22 cellular contexts compared by ENCODE assay signal in the genomic region with DNA sequence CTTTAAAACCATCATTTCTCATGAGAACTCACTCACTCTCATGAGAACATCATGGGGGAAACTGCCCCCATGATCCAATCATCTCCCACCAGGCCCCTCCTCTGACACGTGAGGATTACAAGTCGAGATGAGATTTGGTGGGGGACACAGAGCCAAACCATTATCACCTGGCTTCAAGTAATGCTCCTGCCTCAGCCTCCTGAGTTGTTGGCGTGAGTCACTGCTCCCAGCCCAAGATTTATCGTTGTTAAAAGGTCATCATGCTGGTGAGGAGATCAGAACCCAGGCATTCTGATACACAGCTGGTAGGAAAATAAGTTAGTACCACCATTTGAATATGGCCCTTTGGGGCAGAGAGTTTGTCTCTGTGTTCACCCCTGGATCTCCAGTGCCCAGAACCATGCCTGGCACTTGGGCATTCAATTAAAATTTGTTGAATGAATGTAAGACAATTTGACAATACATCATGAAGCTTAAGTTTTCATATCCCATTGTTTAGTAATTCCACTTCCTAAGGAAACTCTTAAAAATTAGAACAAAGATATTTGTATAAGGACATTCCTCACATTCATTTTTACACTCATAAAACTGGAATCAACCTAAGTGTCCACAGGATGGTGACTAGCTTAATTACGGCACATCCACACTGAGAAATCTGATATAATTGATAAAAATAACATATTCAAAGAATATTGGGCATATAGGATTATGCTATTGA. TPM values are rescaled to one million over a fixed set of nuclear protein-coding genes. Genes with fewer than 3 reads are reported as not detected.
DNase-seq lines count a peak whose midpoint lies in the region; ATAC-seq, FAIRE-seq and TF ChIP-seq lines count a peak whose summit lies in the region.
"Had no signal": no experiment of that assay in that cellular context is flagged by ENCODE, and none has a peak within 500 bp of the region (broad histone marks: within the 10 kb centered on the region; RNA-seq: fewer than 3 reads in every experiment).

No MANE protein-coding gene starts in this region.

- TF ChIP-seq POLR2A in K562 (conservative IDR thresholded peaks at IDR 0.05) = no peak

- H3K4me3 ChIP-seq in left ventricle myocardium inferior (no peak overlapping the region), K562 (no peak overlapping the region), brain microvascular endothelial cell (ENCODE audit: low read depth, low read length) (no peak overlapping the region)
- H3K4me3 ChIP-seq in CD8-positive, alpha-beta T cell (ENCODE audit: low read depth, low read length) = no peak overlapping the region
- H3K4me3 ChIP-seq: BLaER1 had no signal

- CTCF ChIA-PET in K562 (lab: Yijun Ruan, JAX; ENCODE audit: low intra/inter-chr PET ratio) = no interaction called here
- CTCF ChIA-PET in CD8-positive, alpha-beta T cell (lab: Charles Lee) = no interaction called here

- no peak overlapping the region for H2AFZ ChIP-seq in K562 (ENCODE audit: low read depth, low read length)

- in situ Hi-C loops in K562 (cut with MboI) (no loop called here), brain microvascular endothelial cell (cut with HindIII; ENCODE audit: low pct_ligation_motif_present, low sequenced_read_pairs) (no loop called here)

- BruUV-seq in K562 (replicated peaks; lab: Mats Ljungman, UMichigan) = no TSS peak

- no peaks in the 10 kb centered on the region for H3K4me1 Mint-ChIP-seq in CD8-positive, alpha-beta T cell (ENCODE audit: low read depth)
- H3K4me1 Mint-ChIP-seq: CD4-positive, alpha-beta memory T cell had no signal

- no peaks in the 10 kb centered on the region for H3K9me3 Mint-ChIP-seq in CD8-positive, alpha-beta T cell

- H3K36me3 ChIP-seq in left ventricle myocardium inferior (no peaks in the 10 kb centered on the region), K562 (ENCODE audit: control insufficient read depth, insufficient read depth, low read length) (no peaks in the 10 kb centered on the region), brain microvascular endothelial cell (replicated peaks) (no peaks in the 10 kb centered on the region)
- no peaks in the 10 kb centered on the region for H3K36me3 ChIP-seq in CD8-positive, alpha-beta T cell (ENCODE audit: insufficient read depth, low read length)
- H3K36me3 ChIP-seq: BLaER1 had no signal

- H4K20me1 ChIP-seq in K562 (replicated peaks; ENCODE audit: control insufficient read depth, insufficient read depth, low read length) = no peaks in the 10 kb centered on the region
- H4K20me1 ChIP-seq: BLaER1 had no signal

- TF ChIP-seq CTCF in left ventricle myocardium inferior (IDR thresholded peaks at IDR 0.05; ENCODE audit: borderline replicate concordance) (no peak), K562 (IDR thresholded peaks at IDR 0.05 in 2 of 3, conservative IDR thresholded peaks at IDR 0.05 in 1 of 3; ENCODE audit: insufficient read depth in 2 of 3, low read depth in 1 of 3, low read length in 3 of 3) (no peak), brain microvascular endothelial cell (IDR thresholded peaks at IDR 0.05; ENCODE audit: low read depth, low read length, missing control alignments) (no peak)
- no peak for TF ChIP-seq CTCF in CD8-positive, alpha-beta T cell (IDR thresholded peaks at IDR 0.05)

- no peaks in the 10 kb centered on the region for H3K27me3 ChIP-seq in left ventricle myocardium inferior (ENCODE audit: low read depth)
- no peaks in the 10 kb centered on the region for H3K27me3 ChIP-seq in K562 (ENCODE audit: control insufficient read depth in 2 of 2, insufficient read depth in 2 of 2, low read length in 2 of 2)
- no peaks in the 10 kb centered on the region for H3K27me3 ChIP-seq in CD8-positive, alpha-beta T cell (ENCODE audit: insufficient read depth, low read length)
- H3K27me3 ChIP-seq in brain microvascular endothelial cell (replicated peaks) = no peaks in the 10 kb centered on the region
- H3K27me3 ChIP-seq: BLaER1 had no signal

- intact Hi-C loops in left ventricle myocardium inferior (cut with micrococcal nuclease) (no loop called here), left cardiac atrium (cut with DNase I) (no loop called here), K562 (cut with micrococcal nuclease) (no loop called here), sciatic nerve (cut with DNase I) (no loop called here)
- intact Hi-C loops in CD8-positive, alpha-beta T cell (cut with DNase I, micrococcal nuclease) = no loop called here

- ATAC-seq in left cardiac atrium (no peak), K562 (peak; percentile 33; the same call in 2 of the 3 replicates), sciatic nerve (no peak)
- ATAC-seq in CD8-positive, alpha-beta T cell = no peak

- POLR2A ChIA-PET in K562 (lab: Yijun Ruan, JAX) = interaction anchor here (0.8 to 1.3 kb wide), 2 partner anchors 18 to 21 kb away, joined by 3 read pairs; no protein-coding TSS in a partner anchor
- POLR2A ChIA-PET in CD8-positive, alpha-beta T cell (lab: Charles Lee) = no interaction called here

- whole genome bisulfite sequencing in K562 (ENCODE audit: insufficient coverage, low coverage, missing lambda C conversion rate) = 15% methylated on average over 5 of the region's 5 CpGs

- no peaks in the 10 kb centered on the region for H3K9me1 ChIP-seq in K562 (ENCODE audit: control insufficient read depth, insufficient read depth, low read length)

- H3K4me1 ChIP-seq in left ventricle myocardium inferior (peaks cover 91% of the 10 kb centered on the region), K562 (replicated peaks in 1 of 2; ENCODE audit: control insufficient read depth in 2 of 2, insufficient read depth in 2 of 2, low read length in 2 of 2) (peaks cover 0 to 46% of the 10 kb centered on the region in 2 experiments; a peak in 4 of 5 replicates)
- no peaks in the 10 kb centered on the region for H3K4me1 ChIP-seq in CD8-positive, alpha-beta T cell (ENCODE audit: insufficient read depth, low read length)

- H3K4me3 Mint-ChIP-seq in CD8-positive, alpha-beta T cell = no peak overlapping the region
- H3K4me3 Mint-ChIP-seq: CD4-positive, alpha-beta memory T cell had no signal

- H3K36me3 Mint-ChIP-seq in CD8-positive, alpha-beta T cell = no peaks in the 10 kb centered on the region
- H3K36me3 Mint-ChIP-seq: CD4-positive, alpha-beta memory T cell had no signal

- TF ChIP-seq EP300 in K562 (IDR thresholded peaks at IDR 0.05; ENCODE audit: low read length) = no peak; the same call in 1 of the 2 replicates

- H3K9me3 ChIP-seq in left ventricle myocardium inferior (replicated peaks) = no peaks in the 10 kb centered on the region
- no peaks in the 10 kb centered on the region for H3K9me3 ChIP-seq in K562 (replicated peaks; ENCODE audit: control insufficient read depth, insufficient read depth, low read depth, low read length)
- H3K9me3 ChIP-seq in CD8-positive, alpha-beta T cell (ENCODE audit: low read length) = no peaks in the 10 kb centered on the region
- H3K9me3 ChIP-seq: BLaER1 had no signal

- no peak overlapping the region; the same call in 1 of the 2 replicates for H3K4me2 ChIP-seq in K562 (ENCODE audit: insufficient read depth, low read length)

- no peak for TF ChIP-seq RAD21 in K562 (CRISPR knock-in tag; conservative IDR thresholded peaks at IDR 0.05 in 1 of 2, IDR thresholded peaks at IDR 0.05 in 1 of 2)

- H3K9ac ChIP-seq in K562 (ENCODE audit: insufficient read depth in 1 of 2, low read depth in 2 of 2, low read length in 2 of 2) = no peak overlapping the region
- H3K9ac ChIP-seq: BLaER1 had no signal

- DNase-seq in left ventricle myocardium inferior (no peak), left cardiac atrium (no peak), K562 (ENCODE audit: extremely low read depth in 1 of 4, low spot score in 3 of 4) (peak in 1 of 4 experiments; percentile 70), sciatic nerve (ENCODE audit: low spot score) (peak; percentile 44), NCI-H2227 (lab: John Stamatoyannopoulos, UW; ENCODE audit: unreplicated experiment) (no peak), brain microvascular endothelial cell (no peak)
- DNase-seq in CD8-positive, alpha-beta T cell = no peak
- DNase-seq: Calu3; CD4-positive, alpha-beta memory T cell; KBM-7; NCI-H1417; NCI-H187; NCI-H2107; NCI-H2227 treated with DMSO at 0.1 percent for 48 hours; NCI-H510A treated with DMSO at 0.1 percent for 48 hours; NCI-H774; SHP77 treated with DMSO at 0.1 percent for 48 hours had no signal

- H3K27ac Mint-ChIP-seq in CD8-positive, alpha-beta T cell = no peak overlapping the region
- H3K27ac Mint-ChIP-seq: CD4-positive, alpha-beta memory T cell had no signal

- H3K27ac ChIP-seq in left ventricle myocardium inferior (replicated peaks) (peak overlapping the region; percentile 81), K562 (ENCODE audit: extremely low read depth, low read depth, low read length) (no peak overlapping the region), brain microvascular endothelial cell (no peak overlapping the region)
- no peak overlapping the region for H3K27ac ChIP-seq in CD8-positive, alpha-beta T cell (ENCODE audit: low read depth, low read length)
- H3K27ac ChIP-seq: BLaER1 had no signal

- no peak for FAIRE-seq in K562 (lab: Jason Lieb, UNC)
- FAIRE-seq: GM12892, GM18507, H1 had no signal

- H3K79me2 ChIP-seq in K562 (ENCODE audit: control insufficient read depth, insufficient read depth, low read length) = no peaks in the 10 kb centered on the region

- peaks cover 33% of the 10 kb centered on the region for H3K27me3 Mint-ChIP-seq in CD8-positive, alpha-beta T cell (ENCODE audit: low read depth)

TF ChIP-seq in K562, 482 proteins besides CTCF, POLR2A, EP300 and RAD21 (continues in another document):
- TF ChIP-seq MEIS2 (IDR thresholded peaks at IDR 0.05; ENCODE audit: partially characterized antibody) (peak; percentile 84), GATA2 (CRISPR knock-in tag; IDR thresholded peaks at IDR 0.05) (no peak), HDAC1 (IDR thresholded peaks at IDR 0.05) (peak in 1 of 2 experiments; percentile 31; a peak in 1 of 4 replicates)

RNA-seq across cellular contexts. Expression of a gene that starts 58.0 kb away (rescaled TPM):
- total RNA-seq in left ventricle myocardium inferior (45.4 TPM), left cardiac atrium (10 to 100 TPM; 73.3 to 75.0 TPM), K562 (2014; rRNA removed) (3.5 and 3.9 TPM in 2 replicates), K562 (2014; rRNA removed; fragmentation: Illumina TruSeq; extraction: Trizol) (2.0 and 2.3 TPM in 2 replicates), K562 (2015; rRNA removed; fragmentation: Illumina TruSeq; extraction: Trizol) (3.0 and 3.2 TPM in 2 replicates), K562 (2021) (4.9 and 5.1 TPM in 2 replicates), sciatic nerve (94.6 TPM)
- 5.0 and 10.1 TPM in 2 replicates for total RNA-seq in K562 (2011; cell fraction: chromatin; rRNA removed; ENCODE audit: low replicate concordance)
- total RNA-seq in K562 (2011; cell fraction: nucleolus; rRNA removed) = 5.9 and 9.3 TPM in 2 replicates
- 6.6 and 7.6 TPM in 2 replicates for total RNA-seq in K562 (2011; cell fraction: nucleoplasm; rRNA removed)
- polyA plus RNA-seq in K562 (2011; rRNA removed) (0.72 and 1.7 TPM in 2 replicates), K562 (2014; fragmentation: Illumina TruSeq; extraction: Trizol) (3.2 TPM in 2 replicates), K562 (2014; fragmentation: Nextera tagmentation; extraction: Ambion mirVana) (under 1 TPM; 0.46 to 0.68 TPM), K562 (2014; rRNA removed) (2.6 TPM in 2 replicates)
- polyA plus RNA-seq in K562 (2011; cell fraction: cytosol; rRNA removed) = 0.96 and 2.9 TPM in 2 replicates
- 1.2 and 2.8 TPM in 2 replicates for polyA plus RNA-seq in K562 (2011; cell fraction: nucleus; rRNA removed)
- 5.8 and 27.6 TPM in 2 replicates for polyA plus RNA-seq in K562 (2012)
- polyA minus RNA-seq in K562 (2011; rRNA and poly(A)+ RNA removed) = 0.87 and 2.1 TPM in 2 replicates
- polyA minus RNA-seq in K562 (2011; cell fraction: cytosol; rRNA and poly(A)+ RNA removed) = 2.7 and 5.7 TPM in 2 replicates
- polyA minus RNA-seq in K562 (2011; cell fraction: nucleus; rRNA and poly(A)+ RNA removed) = 1.1 and 1.5 TPM in 2 replicates
- not detected for total RNA-seq in CD8-positive, alpha-beta T cell
- total RNA-seq: Calu3; CD4-positive, alpha-beta memory T cell; OCI-LY7 had no signal
- polyA plus RNA-seq: CD4-positive, alpha-beta memory T cell had no signal
